9 cellular contexts compared by ENCODE assay signal in genomic region chr1:206769331-206769731, GRCh38. TPM values are rescaled to one million over a fixed set of nuclear protein-coding genes. Genes with fewer than 3 reads are reported as not detected.
A peak's percentile ranks its signal among the peaks of the same experiment; 100 is the strongest.
DNase-seq lines count a peak whose midpoint lies in the region; ATAC-seq and TF ChIP-seq lines count a peak whose summit lies in the region.
"Had no signal": no experiment of that assay in that cellular context is flagged by ENCODE, and none has a peak within 500 bp of the region (broad histone marks: within the 10 kb centered on the region; RNA-seq: fewer than 3 reads in every experiment).

No MANE protein-coding gene starts in this region.

- DNase-seq in MM.1S (peak; percentile 93), mucosa of descending colon (no peak), putamen (ENCODE audit: low spot score) (no peak), foreskin melanocyte (no peak), NCI-H510A treated with DMSO at 0.1 percent for 48 hours (lab: John Stamatoyannopoulos, UW) (no peak), PC-9 (no peak)

- H4K20me1 ChIP-seq in MM.1S (ENCODE audit: insufficient read depth, low read length) (no peaks in the 10 kb centered on the region), PC-9 (ENCODE audit: insufficient read depth) (no peaks in the 10 kb centered on the region)

- no peak overlapping the region; the same call in 1 of the 2 replicates for H3K9ac ChIP-seq in MM.1S (ENCODE audit: low read length)

- CTCF ChIA-PET in PC-9 (lab: Charles Lee): no interaction called here

- H3K4me1 ChIP-seq in MM.1S (ENCODE audit: low read length) (peaks cover 80% of the 10 kb centered on the region), mucosa of descending colon (ENCODE audit: low read depth) (no peaks in the 10 kb centered on the region), PC-9 (replicated peaks; ENCODE audit: insufficient read depth) (no peaks in the 10 kb centered on the region)

- H3K27me3 ChIP-seq in MM.1S (replicated peaks; ENCODE audit: insufficient read depth, low read length): no peaks in the 10 kb centered on the region
- H3K27me3 ChIP-seq in PC-9 (ENCODE audit: insufficient read depth, low read depth): peaks cover 9% of the 10 kb centered on the region; the same call in 1 of the 2 replicates

- POLR2A ChIA-PET in PC-9 (lab: Charles Lee; ENCODE audit: unreplicated experiment): no interaction called here

- peak overlapping the region; percentile 2 for H2AFZ ChIP-seq in MM.1S (ENCODE audit: low read length)
- no peak overlapping the region for H2AFZ ChIP-seq in PC-9

- peak overlapping the region; percentile 31 for H3K4me2 ChIP-seq in MM.1S (ENCODE audit: low read depth, low read length)
- H3K4me2 ChIP-seq in PC-9: no peak overlapping the region

- H3K36me3 ChIP-seq in MM.1S (replicated peaks; ENCODE audit: insufficient read depth, low read length): no peaks in the 10 kb centered on the region
- H3K36me3 ChIP-seq in mucosa of descending colon (ENCODE audit: low read depth): no peaks in the 10 kb centered on the region
- H3K36me3 ChIP-seq in PC-9 (ENCODE audit: low read depth): no peaks in the 10 kb centered on the region

- TF ChIP-seq CTCF in MM.1S (IDR thresholded peaks at IDR 0.05; ENCODE audit: low read length) (no peak), mucosa of descending colon (IDR thresholded peaks at IDR 0.05) (no peak), PC-9 (conservative IDR thresholded peaks at IDR 0.05) (no peak)

- BruUV-seq in PC-9 (replicated peaks; lab: Mats Ljungman, UMichigan): no TSS peak

- H3K9me3 ChIP-seq in MM.1S (replicated peaks; ENCODE audit: insufficient read depth, low read length) (no peaks in the 10 kb centered on the region), mucosa of descending colon (no peaks in the 10 kb centered on the region), PC-9 (ENCODE audit: insufficient read depth, low read depth) (no peaks in the 10 kb centered on the region)

- ATAC-seq in GM18499 (IDR thresholded peaks at IDR 0.05; ENCODE audit: insufficient read depth, unreplicated experiment) (peak; percentile 36), GM21576 (IDR thresholded peaks at IDR 0.05; ENCODE audit: unreplicated experiment) (peak; percentile 54), mucosa of descending colon (peak; percentile 65)

- H3F3A ChIP-seq in MM.1S (ENCODE audit: insufficient read depth, low read length) (peaks cover 43% of the 10 kb centered on the region), PC-9 (ENCODE audit: insufficient read depth, low read depth) (no peaks in the 10 kb centered on the region)

- intact Hi-C loops in mucosa of descending colon (cut with DNase I, micrococcal nuclease): no loop called here
- intact Hi-C loops in PC-9 (cut with micrococcal nuclease; ENCODE audit: unreplicated experiment): no loop called here

- H3K79me2 ChIP-seq in MM.1S (ENCODE audit: low read length) (no peaks in the 10 kb centered on the region), PC-9 (ENCODE audit: low read depth) (no peaks in the 10 kb centered on the region)

- no peaks in the 10 kb centered on the region for H3K9me2 ChIP-seq in MM.1S (replicated peaks; ENCODE audit: insufficient read depth, low read length)
- no peaks in the 10 kb centered on the region for H3K9me2 ChIP-seq in PC-9 (ENCODE audit: insufficient read depth)

- H3K27ac ChIP-seq in MM.1S (ENCODE audit: low read length): peak overlapping the region; percentile 29; the same call in 1 of the 2 replicates
- H3K27ac ChIP-seq in PC-9: no peak overlapping the region

- H3K4me3 ChIP-seq in MM.1S (ENCODE audit: low read length) (no peak overlapping the region), mucosa of descending colon (no peak overlapping the region), PC-9 (no peak overlapping the region)

RNA-seq across cellular contexts. Expression of gene IL19, which starts 1.2 kb away (rescaled TPM):
- not detected for total RNA-seq in mucosa of descending colon
- not detected in 2 replicates for total RNA-seq in PC-9 (2021)
- total RNA-seq: renal cortical epithelial cell had no signal

RNA-seq across cellular contexts. Expression of gene IL10, which starts 3.0 kb away (rescaled TPM):
- total RNA-seq in mucosa of descending colon: 1 to 10 TPM; 1.0 to 2.9 (median 2.8) TPM
- total RNA-seq in PC-9 (2021): not detected in 2 replicates
- total RNA-seq: renal cortical epithelial cell had no signal
